Comparison of ENCODE assay signal across 25 cellular contexts in the genomic region with DNA sequence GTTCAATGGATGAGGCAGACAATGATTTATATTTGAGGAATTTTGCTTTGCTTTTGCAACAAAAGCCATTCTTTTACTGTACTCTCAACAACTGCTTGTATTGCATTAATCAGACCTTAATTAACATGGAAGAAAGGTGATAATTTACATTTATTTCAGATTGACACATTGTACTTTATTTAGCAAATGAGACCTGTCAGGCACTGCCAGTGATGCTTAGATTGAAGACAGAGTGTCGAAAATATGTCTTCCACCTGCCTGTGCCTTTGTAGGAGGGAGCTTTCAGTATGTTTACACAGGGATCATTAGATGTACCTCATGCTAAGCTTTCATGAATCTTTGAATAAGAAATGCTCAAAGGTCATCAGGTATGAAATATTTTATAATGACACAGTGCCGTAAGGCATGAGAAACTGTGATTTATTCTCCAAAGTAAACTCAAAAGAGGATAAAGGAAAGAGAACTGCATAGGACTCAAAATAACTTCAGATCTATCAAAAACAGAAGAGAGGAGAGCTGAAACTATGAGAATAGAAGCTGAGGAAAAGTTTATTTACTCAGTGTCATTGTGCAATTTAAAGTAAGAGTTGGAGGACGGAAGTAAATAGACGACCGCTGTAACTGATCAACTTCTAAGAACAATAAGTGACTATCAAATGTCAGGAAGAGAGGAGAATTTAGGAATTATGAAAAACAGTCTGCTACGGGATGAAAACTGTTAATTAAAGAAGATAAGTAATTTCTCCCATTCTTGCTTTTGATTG. TPM values are rescaled to one million over a fixed set of nuclear protein-coding genes. Genes with fewer than 3 reads are reported as not detected.
"Had no signal": no experiment of that assay in that cellular context is flagged by ENCODE, and none has a peak within 500 bp of the region (broad histone marks: within the 10 kb centered on the region; RNA-seq: fewer than 3 reads in every experiment).

No MANE protein-coding gene starts in this region.

- H3K4me3 ChIP-seq: body of pancreas, dorsolateral prefrontal cortex, lung, tibial nerve had no signal

- H3K4me1 ChIP-seq: body of pancreas, foreskin keratinocyte, tibial nerve had no signal

- H3K27me3 ChIP-seq: body of pancreas, dorsolateral prefrontal cortex, foreskin keratinocyte, tibial nerve had no signal

- H3K36me3 ChIP-seq: tibial nerve had no signal

- H3K9me3 ChIP-seq: body of pancreas had no signal

- ATAC-seq: body of pancreas, foreskin keratinocyte had no signal

- H3K27ac ChIP-seq: body of pancreas, dorsolateral prefrontal cortex, foreskin keratinocyte, tibial nerve had no signal

- DNase-seq: activated CD4-positive, alpha-beta memory T cell treated with anti-CD3 and anti-CD28 coated beads, Interleukin-2, amount 10 ng/mL, durations not matched to agents 7 days and 5 days; activated CD4-positive, alpha-beta T cell treated with anti-CD3 and anti-CD28 coated beads for 48 hours; activated CD4-positive, CD25-positive, alpha-beta regulatory T cell; activated naive CD4-positive, alpha-beta T cell treated with Interleukin-2 at 50 U/mL for 16 hours; activated naive CD8-positive, alpha-beta T cell treated with anti-CD3 and anti-CD28 coated beads, Interleukin-2, amount 10 ng/mL, durations not matched to agents 7 days and 5 days; activated T-cell treated with anti-CD3 and anti-CD28 coated beads, Interleukin-2, amount 50 U/mL, for 24 hours; body of pancreas; central memory CD4-positive, alpha-beta T cell; dorsolateral prefrontal cortex; hippocampal formation; occipital lobe; stimulated activated CD4-positive, alpha-beta T cell treated with anti-CD3 and anti-CD28 coated beads, Interleukin-12 subunit alpha, Interleukin-12 subunit beta, amount 100 ng/mL, for 4 hours; stimulated activated CD4-positive, alpha-beta T cell treated with anti-CD3 and anti-CD28 coated beads, Interleukin-1b, Interleukin-23, amount 100 ng/mL, for 48 hours; stimulated activated CD8-positive, alpha-beta memory T cell treated with anti-CD3 and anti-CD28 coated beads, Interleukin-4, amount 100 ng/mL, for 48 hours; stimulated activated naive CD4-positive, alpha-beta T cell treated with Interleukin-2 at 50 U/mL for 16 hours; T-helper 9 cell had no signal

RNA-seq across cellular contexts. Expression of a gene that starts 36.8 kb away (rescaled TPM):
- total RNA-seq: activated CD4-positive, alpha-beta memory T cell treated with anti-CD3 and anti-CD28 coated beads, Interleukin-2, amount 10 ng/mL, durations not matched to agents 7 days and 5 days; activated naive CD8-positive, alpha-beta T cell treated with anti-CD3 and anti-CD28 coated beads, Interleukin-2, amount 10 ng/mL, durations not matched to agents 7 days and 5 days; activated T-helper 2 cell treated with anti-CD3 and anti-CD28 coated beads, Interferon-gamma antibody, Interleukin-2, Interleukin-4, amounts not matched to agents 10 μg/mL and 5 μg/mL and 100 μg/mL, durations not matched to agents 14 hours and 24 hours and 36 hours; body of pancreas; dorsolateral prefrontal cortex; epithelial cell of proximal tubule; fibroblast of lung; foreskin keratinocyte; lung; mesothelial cell of epicardium; occipital lobe; posterior vena cava; subcutaneous adipose tissue; tibial nerve had no signal
